Comparison of ENCODE assay signal across 8 cellular contexts in the genomic region with DNA sequence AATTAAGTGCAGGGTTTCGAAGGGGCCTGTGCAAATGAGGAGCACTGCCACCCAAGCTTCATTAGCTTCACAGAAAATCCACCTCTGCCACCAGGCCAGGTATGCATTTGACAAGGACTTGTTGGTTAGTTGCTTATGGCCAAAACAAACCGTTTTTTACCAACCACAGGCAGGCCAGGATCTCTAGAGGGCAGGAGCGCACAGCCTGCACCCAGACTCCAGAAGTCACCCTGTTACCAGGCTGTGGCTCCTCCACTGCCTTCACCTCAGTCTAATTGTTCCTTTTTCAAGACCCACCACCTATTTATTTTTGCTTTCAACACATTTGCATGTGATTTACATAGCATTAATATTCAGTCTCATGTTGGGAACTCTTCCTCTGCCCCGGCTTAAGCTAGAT.
DNase-seq lines count a peak whose midpoint lies in the region; ATAC-seq and TF ChIP-seq lines count a peak whose summit lies in the region.

No MANE protein-coding gene starts in this region.

- H3K4me1 ChIP-seq in heart right ventricle (peaks cover 0 to 23% (median 17%) of the 10 kb centered on the region in 9 donors), right cardiac atrium (ENCODE audit: control insufficient read depth, insufficient read depth, low read length) (peaks cover 5% of the 10 kb centered on the region)

- peak in 2 of 8 donors; percentile 51 to 60 for ATAC-seq in heart right ventricle
- ATAC-seq in right cardiac atrium, result no peak
- peak; percentile 43 for ATAC-seq in esophagus mucosa
- no peak for ATAC-seq in GM21786 (IDR thresholded peaks at IDR 0.05; ENCODE audit: unreplicated experiment)
- ATAC-seq in HG03460 (IDR thresholded peaks at IDR 0.05; ENCODE audit: unreplicated experiment), result no peak

- WGBS in heart right ventricle, 2 donors, result 73 to 77% methylated on average over 4 of the region's 4 CpGs
- WGBS in right cardiac atrium, result 71% methylated on average over 4 of the region's 4 CpGs

- no peak for DNase-seq in heart right ventricle
- DNase-seq in right cardiac atrium, result no peak
- DNase-seq in NCI-H774 (lab: John Stamatoyannopoulos, UW), result peak; percentile 14
- DNase-seq in superior temporal gyrus (ENCODE audit: extremely low spot score), result peak; percentile 79
- no peak for DNase-seq in D341Med (ENCODE audit: low spot score)

- no peaks in the 10 kb centered on the region for H3K36me3 ChIP-seq in heart right ventricle

- TF ChIP-seq CTCF in heart right ventricle (IDR thresholded peaks at IDR 0.05), result peak in 6 of 9 donors; percentile 9 to 54 (median 30)

- H3K4me3 ChIP-seq in heart right ventricle (no peak overlapping the region), right cardiac atrium (ENCODE audit: low read length) (no peak overlapping the region)

- intact Hi-C loops in heart right ventricle (cut with DNase I) (loop anchor here in 1 of 10 donors (10.0 kb wide), 1 partner anchor 101 kb away; a partner anchor contains a TSS), right cardiac atrium (cut with DNase I) (no loop called here)

- H3K27ac ChIP-seq in heart right ventricle, result no peak overlapping the region
- H3K27ac ChIP-seq in right cardiac atrium (ENCODE audit: low read length), result no peak overlapping the region

- H3K27me3 ChIP-seq in heart right ventricle (peaks cover 0 to 82% (median 0%) of the 10 kb centered on the region in 7 donors), right cardiac atrium (ENCODE audit: control insufficient read depth, insufficient read depth) (no peaks in the 10 kb centered on the region)

- H3K9me3 ChIP-seq in heart right ventricle, result no peaks in the 10 kb centered on the region
- no peaks in the 10 kb centered on the region for H3K9me3 ChIP-seq in right cardiac atrium (ENCODE audit: control insufficient read depth, low read length)

Comparison
In these comparisons a context has a peak if more than half of its experiments do, and no peak if none do; other contexts are left out.
1. DNase-seq: peak in NCI-H774 (single experiment) and superior temporal gyrus (single experiment); none in heart right ventricle (0 of 2), right cardiac atrium (0 of 3) and D341Med (single experiment).